Comparison of ENCODE assay signal across 2 cellular contexts in genomic region chrX:150063673-150064072, GRCh38.
TF ChIP-seq lines count a peak whose summit lies in the region.

No MANE protein-coding gene starts in this region.

TF ChIP-seq in IMR-90, 13 proteins besides CTCF, POLR2A, EP300 and RAD21 (continued from another document):
- TF ChIP-seq MAZ (IDR thresholded peaks at IDR 0.05; ENCODE audit: borderline replicate concordance, low read depth, low read length) (no peak), ELK1 (IDR thresholded peaks at IDR 0.05; ENCODE audit: borderline replicate concordance, low read depth, low read length) (no peak), USF2 (IDR thresholded peaks at IDR 0.05; ENCODE audit: low read depth, low read length) (no peak), NFE2L2 (IDR thresholded peaks at IDR 0.05; ENCODE audit: low read depth, low read length) (no peak), RFX5 (IDR thresholded peaks at IDR 0.05; ENCODE audit: low read depth, low read length) (no peak), MAFK (IDR thresholded peaks at IDR 0.05; ENCODE audit: low read depth, low read length) (no peak), RCOR1 (IDR thresholded peaks at IDR 0.05; ENCODE audit: insufficient replicate concordance, low read length) (no peak)

TF ChIP-seq in endothelial cell of umbilical vein, 7 proteins besides CTCF, POLR2A, EP300 and RAD21:
- TF ChIP-seq GATA2 (IDR thresholded peaks at IDR 0.05; ENCODE audit: insufficient read depth, insufficient read length, low read depth, low read length) (no peak), MYC (IDR thresholded peaks at IDR 0.05; ENCODE audit: low read depth, low read length) (no peak)
